Comparison of ENCODE assay signal across 8 cellular contexts in the genomic region with DNA sequence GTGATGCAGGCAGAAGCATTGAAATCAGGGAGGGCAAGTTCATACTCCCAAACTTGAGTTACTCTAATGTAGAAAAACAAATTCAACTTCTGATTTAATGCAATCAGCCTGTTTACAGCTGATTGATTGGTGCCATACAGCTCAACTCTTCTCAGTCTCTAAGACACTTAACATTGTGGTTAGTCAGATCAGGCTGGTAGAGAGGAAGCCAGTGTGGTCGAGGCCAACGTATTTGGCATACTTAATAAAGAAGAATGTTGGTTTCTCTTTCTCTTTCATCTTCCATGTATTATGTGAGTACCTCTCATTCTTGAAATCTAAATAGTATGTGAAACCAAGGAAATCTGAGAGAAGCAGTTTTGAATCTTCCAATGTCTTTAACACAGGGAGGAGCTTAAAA.
A peak's percentile ranks its signal among the peaks of the same experiment; 100 is the strongest.
DNase-seq lines count a peak whose midpoint lies in the region; ATAC-seq and TF ChIP-seq lines count a peak whose summit lies in the region.

No MANE protein-coding gene starts in this region.

- H3K4me3 ChIP-seq in colonic mucosa, result no peak overlapping the region

- intact Hi-C loops in posterior vena cava (cut with DNase I), result no loop called here
- intact Hi-C loops in colonic mucosa (cut with DNase I), result no loop called here

- DNase-seq in T-helper 2 cell (peak in 3 of 5 experiments; percentile 31 to 96 (median 78)), fibroblast of gingiva (ENCODE audit: low read depth) (peak; percentile 1), NCI-H1417 (lab: John Stamatoyannopoulos, UW) (no peak), posterior vena cava (ENCODE audit: low spot score) (no peak), amniotic stem cell (lab: John Stamatoyannopoulos, UW) (no peak), colonic mucosa (no peak)

- no peaks in the 10 kb centered on the region for H3K36me3 ChIP-seq in colonic mucosa

- no peaks in the 10 kb centered on the region for H3K4me1 ChIP-seq in colonic mucosa

- ATAC-seq in GM19043 (IDR thresholded peaks at IDR 0.05; ENCODE audit: low read depth, unreplicated experiment) (peak; percentile 93), HG03066 (IDR thresholded peaks at IDR 0.05; ENCODE audit: low read depth, unreplicated experiment) (peak; percentile 91)

- no peaks in the 10 kb centered on the region for H3K27me3 ChIP-seq in colonic mucosa

- H3K27ac ChIP-seq in colonic mucosa, result no peak overlapping the region

- no peaks in the 10 kb centered on the region for H3K9me3 ChIP-seq in colonic mucosa

- no peak overlapping the region for H3K9ac ChIP-seq in colonic mucosa (ENCODE audit: low read depth in 2 of 2, low read length in 2 of 2)

- TF ChIP-seq CTCF in colonic mucosa (IDR thresholded peaks at IDR 0.05), result no peak

Comparison
In these comparisons a context has a peak if more than half of its experiments do, and no peak if none do; other contexts are left out.
1. DNase-seq: peak in T-helper 2 cell (3 of 5) and fibroblast of gingiva (single experiment); none in NCI-H1417 (0 of 3), posterior vena cava (single experiment), amniotic stem cell (single experiment) and colonic mucosa (single experiment).